ENCODE assay signal across 9 cellular contexts in genomic region chr1:225919906-225920305, GRCh38. TPM values are rescaled to one million over a fixed set of nuclear protein-coding genes. Genes with fewer than 3 reads are reported as not detected.
DNase-seq lines count a peak whose midpoint lies in the region; ATAC-seq and TF ChIP-seq lines count a peak whose summit lies in the region.
"Had no signal": no experiment of that assay in that cellular context is flagged by ENCODE, and none has a peak within 500 bp of the region (broad histone marks: within the 10 kb centered on the region; RNA-seq: fewer than 3 reads in every experiment).

No MANE protein-coding gene starts in this region.

- no peaks in the 10 kb centered on the region for H3K9me3 Mint-ChIP-seq in activated CD4-positive, alpha-beta memory T cell treated with anti-CD3 and anti-CD28 coated beads for 36 hours

- DNase-seq in AG09309 (ENCODE audit: low read depth), result peak; percentile 52
- peak; percentile 62 for DNase-seq in HK-2 (ENCODE audit: unreplicated experiment)
- peak; percentile 72 for DNase-seq in activated CD4-positive, alpha-beta memory T cell treated with anti-CD3 and anti-CD28 coated beads for 36 hours
- DNase-seq in Right ventricle myocardium superior, result peak; percentile 87
- DNase-seq in substantia nigra (lab: John Stamatoyannopoulos, UW), result peak in 48 of 49 donors; percentile 19 to 93 (median 81)
- no peak for DNase-seq in NCI-H510A treated with DMSO at 0.1 percent for 48 hours (lab: John Stamatoyannopoulos, UW)
- DNase-seq in NCI-H748 treated with DMSO at 0.1 percent for 48 hours (lab: John Stamatoyannopoulos, UW), result no peak
- no peak for DNase-seq in NCI-H146 treated with DMSO at 0.1 percent for 48 hours (lab: John Stamatoyannopoulos, UW; ENCODE audit: unreplicated experiment)

- peak overlapping the region; percentile 13 for H3K4me3 Mint-ChIP-seq in activated CD4-positive, alpha-beta memory T cell treated with anti-CD3 and anti-CD28 coated beads for 36 hours

- POLR2A ChIA-PET in activated CD4-positive, alpha-beta memory T cell treated with anti-CD3 and anti-CD28 coated beads for 36 hours (lab: Charles Lee), result interaction anchor here (1.0 kb wide), 1 partner anchor 37 kb away, joined by 5 read pairs; no protein-coding TSS in a partner anchor

- no peak for TF ChIP-seq CTCF in AG09309 (IDR thresholded peaks at IDR 0.05; ENCODE audit: control insufficient read depth, insufficient read depth, low read depth, low read length, missing control alignments)

- H3K27ac ChIP-seq in substantia nigra (ENCODE audit: low read depth, low read length, poor library complexity, severe bottlenecking), result peak overlapping the region; percentile 90

- no peak overlapping the region for H3K4me3 ChIP-seq in AG09309 (ENCODE audit: control insufficient read depth, low read depth, low read length)

- peaks cover 32% of the 10 kb centered on the region for H3K4me1 Mint-ChIP-seq in activated CD4-positive, alpha-beta memory T cell treated with anti-CD3 and anti-CD28 coated beads for 36 hours (ENCODE audit: low read depth)

- CTCF ChIA-PET in activated CD4-positive, alpha-beta memory T cell treated with anti-CD3 and anti-CD28 coated beads for 36 hours (lab: Charles Lee), result interaction anchor here (0.7 to 1.4 kb wide), 2 partner anchors 9 to 43 kb away, joined by 3 to 5 read pairs; no protein-coding TSS in a partner anchor

- H3K27me3 Mint-ChIP-seq in activated CD4-positive, alpha-beta memory T cell treated with anti-CD3 and anti-CD28 coated beads for 36 hours, result no peaks in the 10 kb centered on the region

- H3K27ac Mint-ChIP-seq in activated CD4-positive, alpha-beta memory T cell treated with anti-CD3 and anti-CD28 coated beads for 36 hours, result peak overlapping the region; percentile 74

- H3K36me3 Mint-ChIP-seq in activated CD4-positive, alpha-beta memory T cell treated with anti-CD3 and anti-CD28 coated beads for 36 hours, result peaks cover 43% of the 10 kb centered on the region

- intact Hi-C loops in activated CD4-positive, alpha-beta memory T cell treated with anti-CD3 and anti-CD28 coated beads for 36 hours (cut with micrococcal nuclease), result loop anchor here (10.0 kb wide), 1 partner anchor 145 kb away; the partner anchor contains the start of gene H3-3A
- intact Hi-C loops in Right ventricle myocardium superior (cut with DNase I), result no loop called here

- ATAC-seq in Right ventricle myocardium superior (ENCODE audit: poor library complexity), result no peak

RNA-seq across cellular contexts. Expression of gene PYCR2, which starts 4.1 kb away (rescaled TPM):
- 100 to 1,000 TPM; 127 TPM for total RNA-seq in activated CD4-positive, alpha-beta memory T cell treated with anti-CD3 and anti-CD28 coated beads for 36 hours
- total RNA-seq in Right ventricle myocardium superior, result 60.3 TPM

RNA-seq across cellular contexts. Expression of gene LEFTY2, which starts 21.1 kb away (rescaled TPM):
- total RNA-seq in activated CD4-positive, alpha-beta memory T cell treated with anti-CD3 and anti-CD28 coated beads for 36 hours, result not detected
- 0.24 TPM for total RNA-seq in Right ventricle myocardium superior
- total RNA-seq: dermis microvascular lymphatic vessel endothelial cell had no signal

RNA-seq across cellular contexts. Expression of gene LEFTY1, which starts 31.0 kb away (rescaled TPM):
- under 1 TPM in 1 of 2 experiments, not detected in 1; 0.19 TPM for total RNA-seq in activated CD4-positive, alpha-beta memory T cell treated with anti-CD3 and anti-CD28 coated beads for 36 hours
- 0.13 TPM for total RNA-seq in Right ventricle myocardium superior
- total RNA-seq: dermis microvascular lymphatic vessel endothelial cell had no signal

RNA-seq across cellular contexts. Expression of gene TMEM63A, which starts 37.7 kb away (rescaled TPM):
- 10 to 100 TPM; 52.2 to 59.1 TPM for total RNA-seq in activated CD4-positive, alpha-beta memory T cell treated with anti-CD3 and anti-CD28 coated beads for 36 hours
- 37.0 TPM for total RNA-seq in Right ventricle myocardium superior

Comparison
In these comparisons a context has a peak if more than half of its experiments do, and no peak if none do; other contexts are left out.
1. DNase-seq: peak in AG09309 (single experiment), HK-2 (single experiment), activated CD4-positive, alpha-beta memory T cell treated with anti-CD3 and anti-CD28 coated beads for 36 hours (single experiment), Right ventricle myocardium superior (single experiment) and substantia nigra (48 of 49); none in NCI-H510A treated with DMSO at 0.1 percent for 48 hours (single experiment), NCI-H748 treated with DMSO at 0.1 percent for 48 hours (single experiment) and NCI-H146 treated with DMSO at 0.1 percent for 48 hours (single experiment).